In the genomic region with DNA sequence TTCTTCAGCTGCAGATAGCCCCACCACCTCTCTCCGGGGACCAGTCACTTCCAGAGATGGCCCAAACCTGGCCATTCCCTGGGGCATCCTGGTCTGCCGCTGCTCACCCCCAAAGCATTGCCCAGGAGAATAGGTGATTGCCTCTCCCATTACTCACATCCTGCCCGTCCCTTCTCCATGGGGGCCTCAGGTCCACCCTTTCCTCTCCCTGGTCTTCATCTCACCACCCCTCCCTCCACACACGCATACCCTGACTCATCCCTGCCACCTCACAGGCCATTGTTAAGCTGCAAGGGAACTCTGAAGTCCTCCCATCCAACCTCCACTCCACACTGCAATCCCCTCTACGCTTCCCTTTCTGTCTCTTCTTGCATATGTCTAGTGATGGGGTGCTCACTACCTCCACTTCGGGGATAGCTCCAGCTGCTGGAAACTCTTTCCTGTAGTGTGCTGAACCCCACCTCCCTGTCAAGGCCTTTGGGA, we compare ENCODE assay signal across 8 cellular contexts. TPM values are rescaled to one million over a fixed set of nuclear protein-coding genes. Genes with fewer than 3 reads are reported as not detected.
DNase-seq lines count a peak whose midpoint lies in the region; ATAC-seq, FAIRE-seq and TF ChIP-seq lines count a peak whose summit lies in the region.

Gene PLEKHG5 (minus strand): TSS at position 188 of the 483 bp plus-strand sequence. CDS start 14,096 bp downstream, outside the sequence.

- no peak for TF ChIP-seq RAD21 in GM12878 (IDR thresholded peaks at IDR 0.05; ENCODE audit: insufficient read depth, low read depth, low read length)

- H3K27me3 ChIP-seq in AG04450 (ENCODE audit: control insufficient read depth, insufficient read depth, low read length): no peaks in the 10 kb centered on the region
- peaks cover 9% of the 10 kb centered on the region for H3K27me3 ChIP-seq in HUES6 (ENCODE audit: control insufficient read depth, insufficient read depth, low read length)
- H3K27me3 ChIP-seq in GM12878 (replicated peaks in 1 of 2; ENCODE audit: control insufficient read depth in 2 of 2, insufficient read depth in 2 of 2, low read length in 1 of 2): peaks cover 0 to 3% of the 10 kb centered on the region in 2 experiments; a peak in 2 of 4 replicates

- no TSS peak for BruUV-seq in GM12878 (replicated peaks; lab: Mats Ljungman, UMichigan)

- TF ChIP-seq CTCF in AG04450 (IDR thresholded peaks at IDR 0.05; ENCODE audit: low read depth, low read length) (no peak), GM12878 (IDR thresholded peaks at IDR 0.05 in 2 of 3, conservative IDR thresholded peaks at IDR 0.05 in 1 of 3; ENCODE audit: control insufficient read depth in 2 of 3, extremely low read depth in 1 of 3, insufficient read depth in 1 of 3, low read depth in 3 of 3, low read length in 3 of 3) (no peak)

- H3K4me3 ChIP-seq in AG04450 (ENCODE audit: low read depth, low read length): peak within 1 kb of the TSS; percentile 91
- peak within 1 kb of the TSS; percentile 85 for H3K4me3 ChIP-seq in HUES6 (ENCODE audit: low read depth, low read length)
- peak within 1 kb of the TSS; percentile 89 for H3K4me3 ChIP-seq in GM12878

- FAIRE-seq in GM12878 (lab: Jason Lieb, UNC): no peak

- peak within 1 kb of the TSS; percentile 99 for H3K4me2 ChIP-seq in GM12878 (ENCODE audit: control insufficient read depth, insufficient read depth)

- H3K4me1 ChIP-seq in HUES6 (ENCODE audit: control insufficient read depth, insufficient read depth, low read length) (peaks cover 47% of the 10 kb centered on the region), GM12878 (ENCODE audit: control insufficient read depth, insufficient read depth, low read length) (no peaks in the 10 kb centered on the region)

- no peaks in the 10 kb centered on the region for H4K20me1 ChIP-seq in GM12878 (ENCODE audit: control insufficient read depth, insufficient read depth)

- H3K79me2 ChIP-seq in GM12878 (ENCODE audit: control insufficient read depth, insufficient read depth, low read length): no peaks in the 10 kb centered on the region

- in situ Hi-C loops in GM12878 (cut with MboI): loop anchor here (5.0 to 25.0 kb wide), 2 partner anchors 146 to 721 kb away; no protein-coding TSS in a partner anchor

- POLR2A ChIA-PET in AG04450 (lab: Yijun Ruan, JAX): no interaction called here
- POLR2A ChIA-PET in GM12878 (lab: Charles Lee): interaction anchor here (1.0 kb wide), 1 partner anchor 32 kb away, joined by 3 read pairs; no protein-coding TSS in a partner anchor

- peak within 1 kb of the TSS; percentile 88 for H2AFZ ChIP-seq in GM12878 (ENCODE audit: control insufficient read depth, low read depth, low read length)

- H3K36me3 ChIP-seq in HUES6 (ENCODE audit: control insufficient read depth, insufficient read depth, low read length) (no peaks in the 10 kb centered on the region), GM12878 (ENCODE audit: control insufficient read depth in 2 of 2, insufficient read depth in 2 of 2, low read length in 1 of 2) (no peaks in the 10 kb centered on the region)

- RAD21 ChIA-PET in GM12878 (lab: Charles Lee; ENCODE audit: unreplicated experiment): interaction anchor here (1.5 to 1.8 kb wide), 3 partner anchors 22 to 156 kb away, joined by 5 to 6 read pairs (median 5); no protein-coding TSS in a partner anchor

- H3K27ac ChIP-seq in AG04450 (ENCODE audit: low read depth, low read length) (peak within 1 kb of the TSS; percentile 82), HUES6 (ENCODE audit: low read depth, low read length) (peak within 1 kb of the TSS; percentile 64), GM12878 (ENCODE audit: control insufficient read depth, insufficient read depth) (peak within 1 kb of the TSS; percentile 69)

- intact Hi-C loops in GM12878 (cut with micrococcal nuclease; ENCODE audit: unreplicated experiment): no loop called here

- TF ChIP-seq EP300 in GM12878 (IDR thresholded peaks at IDR 0.05; ENCODE audit: borderline replicate concordance in 1 of 2, control insufficient read depth in 1 of 2, low read depth in 2 of 2, low read length in 2 of 2): no peak

- H3K9ac ChIP-seq in HUES6 (ENCODE audit: low read length) (peak within 1 kb of the TSS; percentile 76), GM12878 (ENCODE audit: control insufficient read depth, insufficient read depth, low read length) (peak within 1 kb of the TSS; percentile 81)

- CTCF ChIA-PET in AG04450 (lab: Charles Lee) (interaction anchor here (0.5 to 3.3 kb wide), 6 partner anchors 8 to 154 kb away, joined by 3 to 21 read pairs (median 4); partner anchors contain the start of gene TAS1R1), GM12878 (lab: Yijun Ruan, JAX) (interaction anchor here (0.8 to 4.9 kb wide), 9 partner anchors 8 to 156 kb away, joined by 3 to 25 read pairs (median 6); no protein-coding TSS in a partner anchor)

- DNase-seq in AG04450 (ENCODE audit: low read depth, low spot score) (no peak), GM12878 (ENCODE audit: low read depth, low spot score) (no peak), iris pigment epithelial cell (ENCODE audit: low read depth) (peak; percentile 64), HCEC 1CT (no peak), NAMALWA (ENCODE audit: low spot score) (no peak), OCI-M2 (lab: John Stamatoyannopoulos, UW; ENCODE audit: unreplicated experiment) (no peak)
- DNase-seq in stimulated activated naive CD8-positive, alpha-beta T cell treated with anti-CD3 and anti-CD28 coated beads, Interleukin-15, Interleukin-2, amounts not matched to agents 100 U/mL and 50 U/mL, for 24 hours: peak; percentile 36

- no peaks in the 10 kb centered on the region; the same call in 1 of the 2 replicates for H3K9me3 ChIP-seq in AG04450 (ENCODE audit: control insufficient read depth, insufficient read depth, low read length)
- H3K9me3 ChIP-seq in HUES6 (ENCODE audit: control insufficient read depth, insufficient read depth, low read depth, low read length): no peaks in the 10 kb centered on the region
- H3K9me3 ChIP-seq in GM12878 (replicated peaks; ENCODE audit: control insufficient read depth, insufficient read depth, low read length): no peaks in the 10 kb centered on the region

- 57% methylated on average over 6 of the region's 6 CpGs for WGBS in GM12878 (ENCODE audit: insufficient coverage, insufficient replicate concordance, low lambda C conversion rate, missing lambda C conversion rate)

- no peak for ATAC-seq in GM12878
- ATAC-seq in stimulated activated naive CD8-positive, alpha-beta T cell treated with anti-CD3 and anti-CD28 coated beads, Interleukin-15, Interleukin-2, amounts not matched to agents 100 U/mL and 50 U/mL, for 24 hours: peak; percentile 28

- TF ChIP-seq POLR2A in GM12878 (IDR thresholded peaks at IDR 0.05; ENCODE audit: low read depth, low read length): no peak

- SMC1A ChIA-PET in GM12878 (lab: Charles Lee; ENCODE audit: uncharacterized antibody, unreplicated experiment): interaction anchor here (0.8 to 1.4 kb wide), 4 partner anchors 22 to 88 kb away, joined by 3 read pairs; partner anchors contain the start of gene ZBTB48

TF ChIP-seq in GM12878, 131 proteins besides CTCF, POLR2A, EP300 and RAD21:
- TF ChIP-seq KDM1A (IDR thresholded peaks at IDR 0.05; ENCODE audit: borderline replicate concordance): no peak
- peak; percentile 65; the same call in 1 of the 2 replicates for TF ChIP-seq HDGF (IDR thresholded peaks at IDR 0.05)

RNA-seq across cellular contexts. Expression of gene PLEKHG5, which starts in this region (rescaled TPM):
- polyA plus RNA-seq in AG04450 (2011; rRNA removed): 4.2 and 5.4 TPM in 2 replicates
- 4.5 and 5.0 TPM in 2 replicates for polyA minus RNA-seq in AG04450 (2011; rRNA and poly(A)+ RNA removed)
- 2.0 and 2.4 TPM in 2 replicates for total RNA-seq in GM12878 (2013; cell fraction: nucleolus; rRNA removed)
- 0.33 and 0.51 TPM in 2 replicates for total RNA-seq in GM12878 (2014; rRNA removed)
- 0.18 TPM in 2 replicates for total RNA-seq in GM12878 (2014; rRNA removed; fragmentation: Illumina TruSeq; extraction: Trizol)
- 0.69 and 1.1 TPM in 2 replicates for total RNA-seq in GM12878 (2021)
- polyA plus RNA-seq in GM12878 (2011; ENCODE audit: low read depth): 0.13 TPM
- 0.19 and 0.48 TPM in 2 replicates for polyA plus RNA-seq in GM12878 (2011; rRNA removed)
- polyA plus RNA-seq in GM12878 (2011; cell fraction: cytosol; rRNA removed): 0.49 and 0.82 TPM in 2 replicates
- 3.7 and 5.2 TPM in 2 replicates for polyA plus RNA-seq in GM12878 (2011; cell fraction: nucleus; rRNA removed)
- 0.29 and 0.49 TPM in 2 replicates for polyA plus RNA-seq in GM12878 (2012)
- 0.13 TPM in 1 of 2 replicates, not detected in the other for polyA plus RNA-seq in GM12878 (2014; fragmentation: Illumina TruSeq; extraction: Trizol)
- polyA plus RNA-seq in GM12878 (2014; fragmentation: Nextera tagmentation; extraction: Ambion mirVana): under 1 TPM in 1 of 2 experiments, not detected in 1; 0.04 TPM
- 0.69 and 0.79 TPM in 2 replicates for polyA plus RNA-seq in GM12878 (2014; rRNA removed)
- polyA plus RNA-seq in GM12878 (2016; fragmentation: Nextera tagmentation; extraction: Ambion mirVana): under 1 TPM; 0.12 to 0.13 TPM
- 0.46 and 0.59 TPM in 2 replicates for polyA minus RNA-seq in GM12878 (2011; rRNA and poly(A)+ RNA removed)
- 0.52 and 0.53 TPM in 2 replicates for polyA minus RNA-seq in GM12878 (2011; cell fraction: cytosol; rRNA and poly(A)+ RNA removed)
- 0.73 and 1.2 TPM in 2 replicates for polyA minus RNA-seq in GM12878 (2011; cell fraction: nucleus; rRNA and poly(A)+ RNA removed)

Comparison
In these comparisons a context has a peak if more than half of its experiments do, and no peak if none do; other contexts are left out.
1. DNase-seq: peak in iris pigment epithelial cell (single experiment) and stimulated activated naive CD8-positive, alpha-beta T cell treated with anti-CD3 and anti-CD28 coated beads, Interleukin-15, Interleukin-2, amounts not matched to agents 100 U/mL and 50 U/mL, for 24 hours (single experiment); none in AG04450 (single experiment), GM12878 (single experiment), HCEC 1CT (single experiment), NAMALWA (single experiment) and OCI-M2 (single experiment).
2. Peak in every context shown above with its lines, with median percentiles within 50 percentile points of each other: H3K27ac ChIP-seq and H3K4me3 ChIP-seq.